8 cellular contexts compared by ENCODE assay signal in genomic region chr5:107672212-107673105, GRCh38. TPM values are rescaled to one million over a fixed set of nuclear protein-coding genes. Genes with fewer than 3 reads are reported as not detected.
A peak's percentile ranks its signal among the peaks of the same experiment; 100 is the strongest.
DNase-seq lines count a peak whose midpoint lies in the region; ATAC-seq, FAIRE-seq and TF ChIP-seq lines count a peak whose summit lies in the region.

No MANE protein-coding gene starts in this region.

- peaks cover 33% of the 10 kb centered on the region for H3K27me3 ChIP-seq in CD8-positive, alpha-beta memory T cell (ENCODE audit: insufficient read depth, low read length, poor library complexity, severe bottlenecking)
- H3K27me3 ChIP-seq in aorta (ENCODE audit: control insufficient read depth in 1 of 2, insufficient read depth in 2 of 2, low read length in 1 of 2): no peaks in the 10 kb centered on the region

- H3K4me1 ChIP-seq in CD8-positive, alpha-beta memory T cell (ENCODE audit: insufficient read depth, low read length): peaks cover 18% of the 10 kb centered on the region
- H3K4me1 ChIP-seq in aorta (ENCODE audit: control insufficient read depth in 1 of 2, insufficient read depth in 2 of 2, low read length in 2 of 2): no peaks in the 10 kb centered on the region

- H3K4me3 ChIP-seq in CD8-positive, alpha-beta memory T cell (ENCODE audit: low read length): peak overlapping the region; percentile 60
- H3K4me3 ChIP-seq in HFF-Myc (replicated peaks; ENCODE audit: low read depth, low read length) (peak overlapping the region; percentile 30), aorta (ENCODE audit: low read length in 2 of 2) (peak overlapping the region; percentile 52 to 85)

- peak; percentile 41 to 53 (median 49) for ATAC-seq in natural killer cell
- peak; percentile 81 for ATAC-seq in aorta (ENCODE audit: low FRiP score)
- no peak for ATAC-seq in GM21515 (IDR thresholded peaks at IDR 0.05; ENCODE audit: unreplicated experiment)

- intact Hi-C loops in natural killer cell (cut with micrococcal nuclease): loop anchor here (5.0 to 10.0 kb wide), 3 partner anchors 285 to 1408 kb away; no protein-coding TSS in a partner anchor
- intact Hi-C loops in aorta (cut with DNase I): loop anchor here (5.0 to 10.0 kb wide), 3 partner anchors 248 to 1558 kb away; no protein-coding TSS in a partner anchor

- POLR2A ChIA-PET in CD8-positive, alpha-beta memory T cell (lab: Charles Lee): no interaction called here

- peak in 1 of 5 donors; percentile 12 for DNase-seq in CD8-positive, alpha-beta memory T cell
- DNase-seq in HFF-Myc (ENCODE audit: extremely low read depth, low read depth) (no peak), NCI-H460 (ENCODE audit: extremely low read depth, low read depth) (peak; percentile 98), frontal cortex (ENCODE audit: low spot score in 2 of 2) (peak; percentile 72 to 75), natural killer cell (peak; percentile 30), aorta (peak; percentile 87 to 89)
- peak; percentile 31 for DNase-seq in activated naive CD4-positive, alpha-beta T cell treated with anti-CD3 and anti-CD28 coated beads, Interleukin-2, amount 10 ng/mL, durations not matched to agents 7 days and 5 days

- peak overlapping the region; percentile 77 to 91 (median 83) for H3K4me3 Mint-ChIP-seq in CD8-positive, alpha-beta memory T cell
- peak overlapping the region; percentile 70 for H3K4me3 Mint-ChIP-seq in activated naive CD4-positive, alpha-beta T cell treated with anti-CD3 and anti-CD28 coated beads, Interleukin-2, amount 10 ng/mL, durations not matched to agents 7 days and 5 days
- peak overlapping the region; percentile 89 for H3K4me3 Mint-ChIP-seq in natural killer cell

- no peak for TF ChIP-seq CTCF in HFF-Myc (IDR thresholded peaks at IDR 0.05; ENCODE audit: low read depth, low read length, missing control alignments)
- TF ChIP-seq CTCF in natural killer cell (IDR thresholded peaks at IDR 0.05): no peak

- H3K9me3 Mint-ChIP-seq in CD8-positive, alpha-beta memory T cell: no peaks in the 10 kb centered on the region
- H3K9me3 Mint-ChIP-seq in activated naive CD4-positive, alpha-beta T cell treated with anti-CD3 and anti-CD28 coated beads, Interleukin-2, amount 10 ng/mL, durations not matched to agents 7 days and 5 days: no peaks in the 10 kb centered on the region
- H3K9me3 Mint-ChIP-seq in natural killer cell: no peaks in the 10 kb centered on the region

- WGBS in aorta, 2 donors: 0% methylated on average over 50 to 66 of the region's 66 CpGs

- FAIRE-seq in frontal cortex (lab: Jason Lieb, UNC): no peak

- H3K36me3 Mint-ChIP-seq in CD8-positive, alpha-beta memory T cell: no peaks in the 10 kb centered on the region
- no peaks in the 10 kb centered on the region for H3K36me3 Mint-ChIP-seq in activated naive CD4-positive, alpha-beta T cell treated with anti-CD3 and anti-CD28 coated beads, Interleukin-2, amount 10 ng/mL, durations not matched to agents 7 days and 5 days
- no peaks in the 10 kb centered on the region for H3K36me3 Mint-ChIP-seq in natural killer cell

- H3K27me3 Mint-ChIP-seq in CD8-positive, alpha-beta memory T cell: peaks cover 44 to 76% of the 10 kb centered on the region in 2 donors
- H3K27me3 Mint-ChIP-seq in activated naive CD4-positive, alpha-beta T cell treated with anti-CD3 and anti-CD28 coated beads, Interleukin-2, amount 10 ng/mL, durations not matched to agents 7 days and 5 days: peaks cover 74% of the 10 kb centered on the region
- peaks cover 51 to 66% of the 10 kb centered on the region in 2 donors for H3K27me3 Mint-ChIP-seq in natural killer cell (ENCODE audit: low read depth in 2 of 2)

- no peaks in the 10 kb centered on the region for H3K9me3 ChIP-seq in CD8-positive, alpha-beta memory T cell (ENCODE audit: low read length)
- H3K9me3 ChIP-seq in aorta (ENCODE audit: control insufficient read depth, low read length): no peaks in the 10 kb centered on the region

- CTCF ChIA-PET in CD8-positive, alpha-beta memory T cell (lab: Charles Lee): no interaction called here
- CTCF ChIA-PET in activated naive CD4-positive, alpha-beta T cell treated with anti-CD3 and anti-CD28 coated beads, Interleukin-2, amount 10 ng/mL, durations not matched to agents 7 days and 5 days (lab: Charles Lee): no interaction called here

- no peaks in the 10 kb centered on the region for H3K36me3 ChIP-seq in CD8-positive, alpha-beta memory T cell (ENCODE audit: insufficient read depth, low read length)
- H3K36me3 ChIP-seq in aorta (ENCODE audit: control insufficient read depth in 1 of 2, insufficient read depth in 2 of 2, low read length in 1 of 2): no peaks in the 10 kb centered on the region

- no peak overlapping the region for H3K27ac ChIP-seq in CD8-positive, alpha-beta memory T cell (ENCODE audit: low read depth, low read length)
- H3K27ac ChIP-seq in aorta (ENCODE audit: low read depth in 1 of 2, low read length in 2 of 2): peak overlapping the region; percentile 9 to 16

- peak overlapping the region in 2 of 8 donors; percentile 19 to 27 for H3K27ac Mint-ChIP-seq in CD8-positive, alpha-beta memory T cell
- no peak overlapping the region for H3K27ac Mint-ChIP-seq in activated naive CD4-positive, alpha-beta T cell treated with anti-CD3 and anti-CD28 coated beads, Interleukin-2, amount 10 ng/mL, durations not matched to agents 7 days and 5 days
- H3K27ac Mint-ChIP-seq in natural killer cell: peak overlapping the region in 1 of 2 donors; percentile 56

- peaks cover 27 to 46% (median 30%) of the 10 kb centered on the region in 3 donors for H3K4me1 Mint-ChIP-seq in CD8-positive, alpha-beta memory T cell
- H3K4me1 Mint-ChIP-seq in activated naive CD4-positive, alpha-beta T cell treated with anti-CD3 and anti-CD28 coated beads, Interleukin-2, amount 10 ng/mL, durations not matched to agents 7 days and 5 days: peaks cover 34% of the 10 kb centered on the region
- peaks cover 25 to 39% of the 10 kb centered on the region in 2 donors for H3K4me1 Mint-ChIP-seq in natural killer cell

RNA-seq across cellular contexts. Expression of gene EFNA5, which starts 1.7 kb away (rescaled TPM):
- total RNA-seq in CD8-positive, alpha-beta memory T cell: not detected
- 0.21 TPM for polyA plus RNA-seq in CD8-positive, alpha-beta memory T cell
- total RNA-seq in NCI-H460 (2014; rRNA removed; shearing (Covaris generic)): 50.0 and 50.2 TPM in 2 replicates
- polyA plus RNA-seq in NCI-H460 (2014; cell fraction: nucleus; rRNA removed): 14.1 and 27.2 TPM in 2 replicates
- total RNA-seq in frontal cortex (13.5 TPM), natural killer cell (1 to 10 TPM; 2.2 to 8.1 (median 4.3) TPM), aorta (10 to 100 TPM; 11.5 to 11.8 TPM)
- 1 to 10 TPM; 4.2 to 5.0 TPM for polyA plus RNA-seq in aorta
